27 cellular contexts compared by ENCODE assay signal in the genomic region with DNA sequence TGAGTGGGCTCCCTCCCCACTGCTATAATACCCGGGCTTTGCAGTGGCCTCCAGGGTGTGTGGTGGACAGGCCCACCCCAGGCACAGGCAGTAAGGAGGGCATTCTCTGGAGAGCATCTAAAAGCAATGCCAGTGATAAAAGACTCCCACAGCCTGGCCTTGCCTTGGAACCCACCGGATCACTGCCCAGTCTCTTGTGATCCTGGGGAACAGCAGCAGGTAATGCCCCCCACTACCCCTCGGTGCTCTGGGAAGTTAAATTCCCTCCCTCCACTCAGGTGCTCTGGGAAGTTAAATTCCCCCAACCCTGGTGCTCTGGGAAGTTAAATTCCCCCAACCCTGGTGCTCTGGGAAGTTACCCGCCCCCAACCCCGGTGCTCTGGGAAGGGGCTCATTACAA.
"Had no signal": no experiment of that assay in that cellular context is flagged by ENCODE, and none has a peak within 500 bp of the region (broad histone marks: within the 10 kb centered on the region; RNA-seq: fewer than 3 reads in every experiment).

No MANE protein-coding gene starts in this region.

- H3K36me3 Mint-ChIP-seq: activated naive CD4-positive, alpha-beta T cell treated with anti-CD3 and anti-CD28 coated beads, Interleukin-2, amount 10 ng/mL, durations not matched to agents 7 days and 5 days; activated naive CD8-positive, alpha-beta T cell treated with anti-CD3 and anti-CD28 coated beads, Interleukin-2, amount 10 ng/mL, durations not matched to agents 7 days and 5 days; brain; stimulated activated naive B cell treated with anti-CD40 and anti-IgM and Interleukin-4, amounts not matched to agents 10 μg/mL and 1 μg/mL and 100 μg/mL, for 72 hours had no signal

- H3K27ac Mint-ChIP-seq: activated CD8-positive, alpha-beta T cell treated with anti-CD3 and anti-CD28 coated beads for 36 hours; activated naive CD4-positive, alpha-beta T cell treated with anti-CD3 and anti-CD28 coated beads, Interleukin-2, amount 10 ng/mL, durations not matched to agents 7 days and 5 days; activated naive CD8-positive, alpha-beta T cell treated with anti-CD3 and anti-CD28 coated beads, Interleukin-2, amount 10 ng/mL, durations not matched to agents 7 days and 5 days; activated T-cell treated with anti-CD3 and anti-CD28 coated beads, Interleukin-2, amount 50 U/mL, for 72 hours; stimulated activated naive B cell treated with anti-CD40 and anti-IgM and Interleukin-4, amounts not matched to agents 10 μg/mL and 1 μg/mL and 100 μg/mL, for 72 hours; WTC11 had no signal

- ATAC-seq: activated CD8-positive, alpha-beta T cell treated with anti-CD3 and anti-CD28 coated beads for 36 hours; activated T-cell treated with anti-CD3 and anti-CD28 coated beads, Interleukin-2, amount 50 U/mL, for 72 hours; esophagus mucosa; left lung; stimulated activated naive B cell treated with anti-CD40 and anti-IgM and Interleukin-4, amounts not matched to agents 10 μg/mL and 1 μg/mL and 100 μg/mL, for 72 hours; WTC11 had no signal

- H3K9me3 ChIP-seq: ascending aorta, left lung, ovary, prostate gland, testis, transverse colon, uterus had no signal

- H3K27ac ChIP-seq: ascending aorta, cardiac muscle cell, left lung, ovary, prostate gland, testis, transverse colon, uterus had no signal

- DNase-seq: activated CD4-positive, alpha-beta T cell treated with anti-CD3 and anti-CD28 coated beads for 1 hour; activated CD4-positive, alpha-beta T cell treated with anti-CD3 and anti-CD28 coated beads, Interleukin-2, amount 50 U/mL, for 1 hour; activated CD8-positive, alpha-beta T cell treated with anti-CD3 and anti-CD28 coated beads for 36 hours; activated naive CD8-positive, alpha-beta T cell treated with anti-CD3 and anti-CD28 coated beads, Interleukin-2, amount 10 ng/mL, durations not matched to agents 7 days and 5 days; activated T-cell treated with anti-CD3 and anti-CD28 coated beads, Interleukin-2, amount 50 U/mL, for 72 hours; foreskin fibroblast; hippocampal formation; left lung; mesendoderm; retina; stimulated activated CD4-positive, alpha-beta T cell treated with anti-CD3 and anti-CD28 coated beads, Interleukin-15, amount 100 ng/mL, for 24 hours; stimulated activated CD4-positive, alpha-beta T cell treated with anti-CD3 and anti-CD28 coated beads, Interleukin-2, amount 100 ng/mL, for 24 hours; stimulated activated naive B cell treated with anti-CD40 and anti-IgM and Interleukin-4, amounts not matched to agents 10 μg/mL and 1 μg/mL and 100 μg/mL, for 72 hours; T-helper 2 cell; testis; transverse colon; uterus had no signal

- H3K4me2 ChIP-seq: smooth muscle cell had no signal

- H3K4me3 ChIP-seq: ascending aorta, cardiac muscle cell, left lung, lung, ovary, prostate gland, smooth muscle cell, testis, transverse colon, uterus had no signal

- H3K36me3 ChIP-seq: ascending aorta, cardiac muscle cell, left lung, ovary, prostate gland, transverse colon, uterus had no signal

- H3K4me3 Mint-ChIP-seq: activated CD8-positive, alpha-beta T cell treated with anti-CD3 and anti-CD28 coated beads for 36 hours; activated naive CD4-positive, alpha-beta T cell treated with anti-CD3 and anti-CD28 coated beads, Interleukin-2, amount 10 ng/mL, durations not matched to agents 7 days and 5 days; activated naive CD8-positive, alpha-beta T cell treated with anti-CD3 and anti-CD28 coated beads, Interleukin-2, amount 10 ng/mL, durations not matched to agents 7 days and 5 days; activated T-cell treated with anti-CD3 and anti-CD28 coated beads, Interleukin-2, amount 50 U/mL, for 72 hours; brain; stimulated activated naive B cell treated with anti-CD40 and anti-IgM and Interleukin-4, amounts not matched to agents 10 μg/mL and 1 μg/mL and 100 μg/mL, for 72 hours; WTC11 had no signal

- H3K27me3 Mint-ChIP-seq: activated CD8-positive, alpha-beta T cell treated with anti-CD3 and anti-CD28 coated beads for 36 hours; activated naive CD4-positive, alpha-beta T cell treated with anti-CD3 and anti-CD28 coated beads, Interleukin-2, amount 10 ng/mL, durations not matched to agents 7 days and 5 days; activated naive CD8-positive, alpha-beta T cell treated with anti-CD3 and anti-CD28 coated beads, Interleukin-2, amount 10 ng/mL, durations not matched to agents 7 days and 5 days had no signal

- H3K27me3 ChIP-seq: ascending aorta, cardiac muscle cell, ovary, testis, transverse colon, uterus had no signal

- H3K4me1 Mint-ChIP-seq: activated naive CD4-positive, alpha-beta T cell treated with anti-CD3 and anti-CD28 coated beads, Interleukin-2, amount 10 ng/mL, durations not matched to agents 7 days and 5 days; activated naive CD8-positive, alpha-beta T cell treated with anti-CD3 and anti-CD28 coated beads, Interleukin-2, amount 10 ng/mL, durations not matched to agents 7 days and 5 days; stimulated activated naive B cell treated with anti-CD40 and anti-IgM and Interleukin-4, amounts not matched to agents 10 μg/mL and 1 μg/mL and 100 μg/mL, for 72 hours had no signal

- H3K4me1 ChIP-seq: ascending aorta, left lung, prostate gland, transverse colon, uterus had no signal

- H3K9me3 Mint-ChIP-seq: activated CD8-positive, alpha-beta T cell treated with anti-CD3 and anti-CD28 coated beads for 36 hours; activated naive CD8-positive, alpha-beta T cell treated with anti-CD3 and anti-CD28 coated beads, Interleukin-2, amount 10 ng/mL, durations not matched to agents 7 days and 5 days; activated T-cell treated with anti-CD3 and anti-CD28 coated beads, Interleukin-2, amount 50 U/mL, for 72 hours; stimulated activated naive B cell treated with anti-CD40 and anti-IgM and Interleukin-4, amounts not matched to agents 10 μg/mL and 1 μg/mL and 100 μg/mL, for 72 hours had no signal
